1 cellular context compared by ENCODE assay signal in genomic region chr14:36767603-36768281, GRCh38.
A peak's percentile ranks its signal among the peaks of the same experiment; 100 is the strongest.
TF ChIP-seq lines count a peak whose summit lies in the region.

No MANE protein-coding gene starts in this region.

TF ChIP-seq in K562, 482 proteins besides CTCF, POLR2A, EP300 and RAD21 (continued from another document and continues in another):
- TF ChIP-seq GTF3C2 (IDR thresholded peaks at IDR 0.05; ENCODE audit: borderline replicate concordance, extremely low read depth, insufficient read length) (no peak), NR2C2 (CRISPR knock-in tag; IDR thresholded peaks at IDR 0.05) (no peak), NR2C2 (tag; IDR thresholded peaks at IDR 0.05) (no peak), NCOR1 (IDR thresholded peaks at IDR 0.05) (peak; percentile 60), MAZ (CRISPR knock-in tag; conservative IDR thresholded peaks at IDR 0.05 in 1 of 2, IDR thresholded peaks at IDR 0.05 in 1 of 2) (no peak), ZNF639 (CRISPR knock-in tag; conservative IDR thresholded peaks at IDR 0.05 in 1 of 2, IDR thresholded peaks at IDR 0.05 in 1 of 2) (no peak), AFF4 (CRISPR knock-in tag; IDR thresholded peaks at IDR 0.05) (no peak), NFE2L1 (tag; IDR thresholded peaks at IDR 0.05; ENCODE audit: borderline replicate concordance, low read depth) (no peak), FOXA1 (IDR thresholded peaks at IDR 0.05; ENCODE audit: borderline replicate concordance) (no peak), GMEB1 (CRISPR knock-in tag; IDR thresholded peaks at IDR 0.05) (no peak), STAT5B (CRISPR knock-in tag; IDR thresholded peaks at IDR 0.05) (no peak), BRF2 (IDR thresholded peaks at IDR 0.05; ENCODE audit: borderline replicate concordance, insufficient read depth, insufficient read length) (no peak), POLR2B (IDR thresholded peaks at IDR 0.05; ENCODE audit: low read depth, partially characterized antibody) (no peak), GATAD2B (IDR thresholded peaks at IDR 0.05; ENCODE audit: borderline replicate concordance) (no peak), GABPB2 (CRISPR knock-in tag; conservative IDR thresholded peaks at IDR 0.05) (no peak), JUND (IDR thresholded peaks at IDR 0.05; ENCODE audit: borderline replicate concordance, low read depth, low read length) (peak; percentile 67; the same call in 1 of the 2 replicates), JUND (tag; IDR thresholded peaks at IDR 0.05; ENCODE audit: borderline replicate concordance, low read depth, low read length) (peak; percentile 66; the same call in 2 of the 3 replicates), ZNF717 (CRISPR knock-in tag; IDR thresholded peaks at IDR 0.05) (no peak), GATAD2A (IDR thresholded peaks at IDR 0.05) (no peak), ZFP30 (CRISPR knock-in tag; IDR thresholded peaks at IDR 0.05; ENCODE audit: borderline replicate concordance) (no peak), KLF16 (IDR thresholded peaks at IDR 0.05) (peak; percentile 39; the same call in 1 of the 2 replicates), STAT5A (IDR thresholded peaks at IDR 0.05; ENCODE audit: borderline replicate concordance, low read length) (peak; percentile 20; the same call in 1 of the 2 replicates), HNRNPUL1 (IDR thresholded peaks at IDR 0.05; ENCODE audit: low read length) (no peak), E2F8 (IDR thresholded peaks at IDR 0.05; ENCODE audit: low read depth, partially characterized antibody) (no peak), ZNF384 (IDR thresholded peaks at IDR 0.05; ENCODE audit: low read depth, low read length) (no peak), ZNF133 (CRISPR knock-in tag; IDR thresholded peaks at IDR 0.05) (no peak), ZNF436 (CRISPR knock-in tag; IDR thresholded peaks at IDR 0.05) (no peak), CREM (IDR thresholded peaks at IDR 0.05; ENCODE audit: low read depth) (no peak), ZNF395 (CRISPR knock-in tag; IDR thresholded peaks at IDR 0.05) (no peak), DACH1 (IDR thresholded peaks at IDR 0.05; ENCODE audit: partially characterized antibody) (no peak), ZNF589 (CRISPR knock-in tag; IDR thresholded peaks at IDR 0.05; ENCODE audit: low read depth) (no peak), NFIC (IDR thresholded peaks at IDR 0.05) (peak; percentile 39; the same call in 1 of the 2 replicates), NR2F6 (CRISPR knock-in tag; IDR thresholded peaks at IDR 0.05) (no peak), TAL1 (IDR thresholded peaks at IDR 0.05) (peak; percentile 77), PTTG1 (tag; IDR thresholded peaks at IDR 0.05; ENCODE audit: low read depth) (no peak), PTBP1 (IDR thresholded peaks at IDR 0.05; ENCODE audit: low read depth, low read length) (no peak), ARHGAP35 (IDR thresholded peaks at IDR 0.05; ENCODE audit: partially characterized antibody) (no peak), MYNN (IDR thresholded peaks at IDR 0.05) (no peak), MYNN (CRISPR knock-in tag; IDR thresholded peaks at IDR 0.05) (no peak), SAFB (IDR thresholded peaks at IDR 0.05; ENCODE audit: borderline replicate concordance, low read depth, low read length) (no peak), DLX4 (CRISPR knock-in tag; IDR thresholded peaks at IDR 0.05) (no peak), ZNF79 (CRISPR knock-in tag; IDR thresholded peaks at IDR 0.05; ENCODE audit: low read depth) (no peak), SRF (CRISPR knock-in tag; IDR thresholded peaks at IDR 0.05) (no peak), CEBPG (CRISPR knock-in tag; IDR thresholded peaks at IDR 0.05) (no peak), CEBPG (tag; conservative IDR thresholded peaks at IDR 0.05 in 1 of 2, IDR thresholded peaks at IDR 0.05 in 1 of 2) (0 out of 4 replicates have a peak, but pooled peaks of 1 of the 2 experiments have one; percentile 25), ARID1B (IDR thresholded peaks at IDR 0.05) (peak; percentile 81), SMARCB1 (IDR thresholded peaks at IDR 0.05; ENCODE audit: insufficient read length, low read depth) (no peak), SMARCA4 (IDR thresholded peaks at IDR 0.05) (peak; percentile 52; the same call in 1 of the 2 replicates), RCOR1 (IDR thresholded peaks at IDR 0.05; ENCODE audit: borderline replicate concordance in 1 of 2, low read depth in 2 of 2, low read length in 2 of 2) (peak in 1 of 2 experiments; percentile 77; a peak in 2 of 4 replicates), PML (IDR thresholded peaks at IDR 0.05; ENCODE audit: low read length) (0 out of 2 replicates have a peak, but pooled peaks have one; percentile 30), ID3 (CRISPR knock-in tag; IDR thresholded peaks at IDR 0.05) (no peak), ID3 (tag; IDR thresholded peaks at IDR 0.05) (no peak), PHF8 (IDR thresholded peaks at IDR 0.05; ENCODE audit: borderline replicate concordance, low read length) (no peak), ZNF316 (IDR thresholded peaks at IDR 0.05) (no peak), SOX6 (IDR thresholded peaks at IDR 0.05) (peak; percentile 80)
